Comparison of ENCODE assay signal across 9 cellular contexts in genomic region chrX:13691845-13692334, GRCh38. TPM values are rescaled to one million over a fixed set of nuclear protein-coding genes. Genes with fewer than 3 reads are reported as not detected.
DNase-seq lines count a peak whose midpoint lies in the region; ATAC-seq and TF ChIP-seq lines count a peak whose summit lies in the region.
"Had no signal": no experiment of that assay in that cellular context is flagged by ENCODE, and none has a peak within 500 bp of the region (broad histone marks: within the 10 kb centered on the region; RNA-seq: fewer than 3 reads in every experiment).

No MANE protein-coding gene starts in this region.

- H3K4me3 ChIP-seq in PC-9 (no peak overlapping the region; the same call in 1 of the 2 replicates), fibroblast of villous mesenchyme (ENCODE audit: low read depth, low read length) (peak overlapping the region; percentile 86)

- no peaks in the 10 kb centered on the region for H3K9me2 ChIP-seq in PC-9 (ENCODE audit: insufficient read depth)

- no peak overlapping the region for H2AFZ ChIP-seq in PC-9

- no TSS peak for BruUV-seq in PC-9 (replicated peaks; lab: Mats Ljungman, UMichigan)

- H3K27ac Mint-ChIP-seq in activated T-cell treated with anti-CD3 and anti-CD28 coated beads, Interleukin-2, amount 50 U/mL, for 72 hours, result peak overlapping the region; percentile 82
- H3K27ac Mint-ChIP-seq in type B pancreatic cell, result peak overlapping the region; percentile 86

- H3K27me3 Mint-ChIP-seq in activated T-cell treated with anti-CD3 and anti-CD28 coated beads, Interleukin-2, amount 50 U/mL, for 72 hours (ENCODE audit: low read depth), result peaks cover 43% of the 10 kb centered on the region
- no peaks in the 10 kb centered on the region for H3K27me3 Mint-ChIP-seq in type B pancreatic cell
- H3K27me3 Mint-ChIP-seq: activated naive CD8-positive, alpha-beta T cell treated with anti-CD3 and anti-CD28 coated beads, Interleukin-2, amount 10 ng/mL, durations not matched to agents 7 days and 5 days had no signal

- POLR2A ChIA-PET in PC-9 (lab: Charles Lee; ENCODE audit: unreplicated experiment), result no interaction called here

- intact Hi-C loops in PC-9 (cut with micrococcal nuclease; ENCODE audit: unreplicated experiment), result loop anchor here (1.0 to 2.0 kb wide), 2 partner anchors 34 to 43 kb away; partner anchors contain the start of genes OFD1 and TRAPPC2

- H3K27me3 ChIP-seq in PC-9 (ENCODE audit: insufficient read depth, low read depth), result no peaks in the 10 kb centered on the region

- H3K4me2 ChIP-seq in PC-9, result peak overlapping the region; percentile 96

- peak overlapping the region; percentile 90 for H3K27ac ChIP-seq in PC-9

- no peaks in the 10 kb centered on the region for H3K9me3 ChIP-seq in PC-9 (ENCODE audit: insufficient read depth, low read depth)

- H3F3A ChIP-seq in PC-9 (ENCODE audit: insufficient read depth, low read depth), result peaks cover 30% of the 10 kb centered on the region; the same call in 1 of the 2 replicates

- ATAC-seq in activated T-cell treated with anti-CD3 and anti-CD28 coated beads, Interleukin-2, amount 50 U/mL, for 72 hours (replicated peaks in 1 of 2), result no peak
- ATAC-seq in HG02571 (IDR thresholded peaks at IDR 0.05; ENCODE audit: unreplicated experiment), result no peak

- peaks cover 6% of the 10 kb centered on the region; the same call in 1 of the 2 replicates for H3K36me3 ChIP-seq in PC-9 (ENCODE audit: low read depth)

- TF ChIP-seq CTCF in PC-9 (conservative IDR thresholded peaks at IDR 0.05), result no peak
- no peak for TF ChIP-seq CTCF in fibroblast of villous mesenchyme (IDR thresholded peaks at IDR 0.05; ENCODE audit: insufficient read depth, low read depth, low read length)
- TF ChIP-seq CTCF in type B pancreatic cell (conservative IDR thresholded peaks at IDR 0.05), result no peak

- peaks cover 7% of the 10 kb centered on the region; the same call in 1 of the 2 replicates for H4K20me1 ChIP-seq in PC-9 (ENCODE audit: insufficient read depth)

- H3K79me2 ChIP-seq in PC-9 (ENCODE audit: low read depth), result peaks cover 76% of the 10 kb centered on the region

- H3K9me3 Mint-ChIP-seq in activated T-cell treated with anti-CD3 and anti-CD28 coated beads, Interleukin-2, amount 50 U/mL, for 72 hours, result no peaks in the 10 kb centered on the region
- H3K9me3 Mint-ChIP-seq in type B pancreatic cell, result no peaks in the 10 kb centered on the region
- H3K9me3 Mint-ChIP-seq: activated naive CD8-positive, alpha-beta T cell treated with anti-CD3 and anti-CD28 coated beads, Interleukin-2, amount 10 ng/mL, durations not matched to agents 7 days and 5 days had no signal

- peaks cover 69% of the 10 kb centered on the region for H3K4me1 Mint-ChIP-seq in activated T-cell treated with anti-CD3 and anti-CD28 coated beads, Interleukin-2, amount 50 U/mL, for 72 hours (ENCODE audit: low read depth)
- H3K4me1 Mint-ChIP-seq in type B pancreatic cell (ENCODE audit: unreplicated experiment), result peaks cover 25% of the 10 kb centered on the region

- H3K4me1 ChIP-seq in PC-9 (replicated peaks; ENCODE audit: insufficient read depth), result peaks cover 50% of the 10 kb centered on the region

- CTCF ChIA-PET in PC-9 (lab: Charles Lee), result interaction anchor here (0.6 kb wide), 2 partner anchors 153 to 186 kb away, joined by 3 to 5 read pairs; no protein-coding TSS in a partner anchor

- peaks cover 19 to 27% of the 10 kb centered on the region in 2 donors for H3K36me3 Mint-ChIP-seq in activated T-cell treated with anti-CD3 and anti-CD28 coated beads, Interleukin-2, amount 50 U/mL, for 72 hours (ENCODE audit: insufficient read depth in 2 of 2)
- H3K36me3 Mint-ChIP-seq in type B pancreatic cell, result peaks cover 5% of the 10 kb centered on the region
- H3K36me3 Mint-ChIP-seq: activated naive CD8-positive, alpha-beta T cell treated with anti-CD3 and anti-CD28 coated beads, Interleukin-2, amount 10 ng/mL, durations not matched to agents 7 days and 5 days had no signal

- DNase-seq in activated T-cell treated with anti-CD3 and anti-CD28 coated beads, Interleukin-2, amount 50 U/mL, for 72 hours, result no peak
- DNase-seq in activated T-cell treated with anti-CD3 and anti-CD28 coated beads for 4 hours, result no peak
- no peak for DNase-seq in PC-9
- DNase-seq in fibroblast of villous mesenchyme (ENCODE audit: low read depth), result peak; percentile 44
- DNase-seq in type B pancreatic cell (ENCODE audit: extremely low spot score, unreplicated experiment), result no peak
- DNase-seq in activated effector memory CD4-positive, alpha-beta T cell treated with Interleukin-2 at 50 U/mL for 16 hours, result no peak
- no peak for DNase-seq in islet precursor cell
- DNase-seq: activated naive CD8-positive, alpha-beta T cell treated with anti-CD3 and anti-CD28 coated beads, Interleukin-2, amount 10 ng/mL, durations not matched to agents 7 days and 5 days had no signal

- peak overlapping the region; percentile 72 to 81 for H3K4me3 Mint-ChIP-seq in activated T-cell treated with anti-CD3 and anti-CD28 coated beads, Interleukin-2, amount 50 U/mL, for 72 hours
- H3K4me3 Mint-ChIP-seq in type B pancreatic cell, result peak overlapping the region; percentile 23
- H3K4me3 Mint-ChIP-seq: activated naive CD8-positive, alpha-beta T cell treated with anti-CD3 and anti-CD28 coated beads, Interleukin-2, amount 10 ng/mL, durations not matched to agents 7 days and 5 days had no signal

RNA-seq across cellular contexts. Expression of gene RAB9A, which starts 3.0 kb away (rescaled TPM):
- total RNA-seq in activated T-cell treated with anti-CD3 and anti-CD28 coated beads, Interleukin-2, amount 50 U/mL, for 72 hours, result 10 to 100 TPM; 56.0 to 71.6 TPM
- total RNA-seq in PC-9 (2021) (26.7 and 30.7 TPM in 2 replicates), fibroblast of villous mesenchyme (44.5 and 63.0 TPM in 2 replicates), type B pancreatic cell (ENCODE audit: low replicate concordance) (26.4 and 43.3 TPM in 2 replicates)

RNA-seq across cellular contexts. Expression of gene TCEANC, which starts 38.9 kb away (rescaled TPM):
- 1 to 10 TPM; 4.4 to 4.6 TPM for total RNA-seq in activated T-cell treated with anti-CD3 and anti-CD28 coated beads, Interleukin-2, amount 50 U/mL, for 72 hours
- total RNA-seq in PC-9 (2021) (0.96 and 1.2 TPM in 2 replicates), fibroblast of villous mesenchyme (2.3 and 5.2 TPM in 2 replicates), type B pancreatic cell (ENCODE audit: low replicate concordance) (2.7 and 4.6 TPM in 2 replicates)

RNA-seq across cellular contexts. Expression of gene TRAPPC2, which starts 42.5 kb away (rescaled TPM):
- 10 to 100 TPM; 21.8 to 26.2 TPM for total RNA-seq in activated T-cell treated with anti-CD3 and anti-CD28 coated beads, Interleukin-2, amount 50 U/mL, for 72 hours
- total RNA-seq in PC-9 (2021) (18.5 and 23.6 TPM in 2 replicates), fibroblast of villous mesenchyme (13.2 and 28.1 TPM in 2 replicates), type B pancreatic cell (ENCODE audit: low replicate concordance) (15.5 and 21.5 TPM in 2 replicates)

RNA-seq across cellular contexts. Expression of gene OFD1, which starts 42.7 kb away (rescaled TPM):
- 10 to 100 TPM; 63.7 to 66.7 TPM for total RNA-seq in activated T-cell treated with anti-CD3 and anti-CD28 coated beads, Interleukin-2, amount 50 U/mL, for 72 hours
- total RNA-seq in PC-9 (2021), result 31.6 and 35.6 TPM in 2 replicates
- total RNA-seq in fibroblast of villous mesenchyme, result 12.5 and 15.1 TPM in 2 replicates
- 37.7 and 42.3 TPM in 2 replicates for total RNA-seq in type B pancreatic cell (ENCODE audit: low replicate concordance)
